ENCODE assay signal across 17 cellular contexts in the genomic region with DNA sequence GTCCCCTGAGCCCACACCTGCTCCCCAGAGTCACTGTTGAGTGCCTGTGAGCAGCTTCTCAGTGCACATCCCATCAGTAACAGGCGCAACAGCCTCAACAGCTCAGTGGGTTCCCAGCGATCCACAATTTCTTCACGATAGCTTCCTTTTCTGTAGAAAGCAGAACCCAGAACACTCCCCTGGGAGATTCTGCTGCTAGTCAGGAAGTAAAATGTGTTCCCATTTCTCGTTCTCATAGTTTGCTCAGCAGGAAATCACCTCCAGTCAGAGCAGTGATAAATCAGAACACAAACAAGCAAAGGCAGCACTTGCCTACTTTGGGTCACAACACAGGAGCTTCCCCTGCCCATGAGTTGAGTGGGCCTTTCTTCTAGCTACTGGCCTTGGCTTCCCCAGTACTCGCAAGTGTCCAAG. TPM values are rescaled to one million over a fixed set of nuclear protein-coding genes. Genes with fewer than 3 reads are reported as not detected.
DNase-seq lines count a peak whose midpoint lies in the region; ATAC-seq and TF ChIP-seq lines count a peak whose summit lies in the region.
"Had no signal": no experiment of that assay in that cellular context is flagged by ENCODE, and none has a peak within 500 bp of the region (broad histone marks: within the 10 kb centered on the region; RNA-seq: fewer than 3 reads in every experiment).

No MANE protein-coding gene starts in this region.

- H3K4me1 Mint-ChIP-seq in progenitor cell of endocrine pancreas (ENCODE audit: low read depth): no peaks in the 10 kb centered on the region

- no peak for TF ChIP-seq CTCF in GM12865 (IDR thresholded peaks at IDR 0.05; ENCODE audit: insufficient read depth, low read depth, low read length, missing control alignments)
- TF ChIP-seq CTCF in lung (IDR thresholded peaks at IDR 0.05; ENCODE audit: control extremely low read depth, extremely low read depth): no peak
- no peak for TF ChIP-seq CTCF in progenitor cell of endocrine pancreas (IDR thresholded peaks at IDR 0.05; ENCODE audit: unreplicated experiment)

- H3K4me3 ChIP-seq in GM12865 (ENCODE audit: low read depth, low read length) (no peak overlapping the region), SK-N-MC (no peak overlapping the region), lung (no peak overlapping the region)
- H3K4me3 ChIP-seq: dorsolateral prefrontal cortex, tibial artery had no signal

- no peak overlapping the region for H3K9ac ChIP-seq in SK-N-MC (ENCODE audit: insufficient read length)

- H3K9me3 Mint-ChIP-seq in progenitor cell of endocrine pancreas (ENCODE audit: low read depth): peaks cover 8% of the 10 kb centered on the region

- H3K27ac ChIP-seq in SK-N-MC: no peak overlapping the region
- H3K27ac ChIP-seq in lung (ENCODE audit: low read depth in 1 of 2, low read length in 1 of 2): no peak overlapping the region
- H3K27ac ChIP-seq: 22Rv1, dorsolateral prefrontal cortex, tibial artery had no signal

- H3K27ac Mint-ChIP-seq in progenitor cell of endocrine pancreas: no peak overlapping the region

- H3K4me1 ChIP-seq in lung (ENCODE audit: control insufficient read depth in 2 of 2, insufficient read depth in 2 of 2, low read length in 2 of 2): peaks cover 0 to 2% of the 10 kb centered on the region in 2 donors
- H3K4me1 ChIP-seq: tibial artery had no signal

- WGBS in lung, 2 donors: 63 to 75% methylated on average over 5 of the region's 5 CpGs

- H3K36me3 ChIP-seq in SK-N-MC (ENCODE audit: insufficient read depth, low read length) (no peaks in the 10 kb centered on the region), lung (ENCODE audit: control insufficient read depth in 2 of 2, insufficient read depth in 2 of 2, low read length in 2 of 2) (peaks cover 0 to 19% of the 10 kb centered on the region in 2 donors)
- H3K36me3 ChIP-seq: tibial artery had no signal

- H3K36me3 Mint-ChIP-seq in progenitor cell of endocrine pancreas (ENCODE audit: insufficient read depth): peaks cover 2% of the 10 kb centered on the region

- no peaks in the 10 kb centered on the region for H3K27me3 ChIP-seq in lung (ENCODE audit: control insufficient read depth, insufficient read depth)
- H3K27me3 ChIP-seq: dorsolateral prefrontal cortex, tibial artery had no signal

- no peak overlapping the region for H3K4me3 Mint-ChIP-seq in progenitor cell of endocrine pancreas (ENCODE audit: low read depth)

- H3K9me3 ChIP-seq in SK-N-MC (ENCODE audit: low read depth, low read length) (no peaks in the 10 kb centered on the region), lung (ENCODE audit: control insufficient read depth in 2 of 2, insufficient read depth in 1 of 2, low read length in 1 of 2) (peaks cover 0 to 13% of the 10 kb centered on the region in 2 donors)

- DNase-seq in SKM-1 treated with dmso at 0.1 percent for 144 hours (lab: John Stamatoyannopoulos, UW; ENCODE audit: unreplicated experiment) (peak; percentile 46), SKM-1 (lab: John Stamatoyannopoulos, UW; ENCODE audit: unreplicated experiment) (no peak), GM12865 (ENCODE audit: low read depth) (peak; percentile 69), SK-N-MC (ENCODE audit: low read depth, low spot score) (peak; percentile 56), lung (ENCODE audit: low spot score) (no peak), SK-N-DZ (ENCODE audit: low spot score) (no peak), T-helper 2 cell (no peak), progenitor cell of endocrine pancreas (ENCODE audit: low spot score, unreplicated experiment) (no peak)
- DNase-seq: activated CD4-positive, CD25-positive, alpha-beta regulatory T cell; dorsolateral prefrontal cortex; hippocampal formation; NCI-H1694; NCI-H510A treated with DMSO at 0.1 percent for 48 hours; OCI-M1; SW 1271; tibial artery had no signal

- no peaks in the 10 kb centered on the region for H3K27me3 Mint-ChIP-seq in progenitor cell of endocrine pancreas

- ATAC-seq in lung (ENCODE audit: insufficient read depth, low FRiP score): peak; percentile 57

RNA-seq across cellular contexts. Expression of a gene that starts 48.9 kb away (rescaled TPM):
- total RNA-seq in lung (10 to 100 TPM; 25.8 to 37.0 TPM), progenitor cell of endocrine pancreas (27.9 and 29.7 TPM in 2 replicates)
- 10 to 100 TPM; 10.9 to 14.8 TPM for polyA plus RNA-seq in lung
- polyA plus RNA-seq in SK-N-DZ (2014; cell fraction: cytosol; rRNA removed): 23.2 and 31.9 TPM in 2 replicates
- 64.0 and 90.2 TPM in 2 replicates for polyA plus RNA-seq in SK-N-DZ (2014; cell fraction: nucleus; rRNA removed)

Comparison
In these comparisons a context has a peak if more than half of its experiments do, and no peak if none do; other contexts are left out.
1. DNase-seq: peak in SKM-1 treated with dmso at 0.1 percent for 144 hours (single experiment), GM12865 (single experiment) and SK-N-MC (single experiment); none in SKM-1 (single experiment), lung (single experiment), SK-N-DZ (single experiment), T-helper 2 cell (0 of 5) and progenitor cell of endocrine pancreas (single experiment).